22 cellular contexts compared by ENCODE assay signal in genomic region chr6:13528777-13529343, GRCh38. TPM values are rescaled to one million over a fixed set of nuclear protein-coding genes. Genes with fewer than 3 reads are reported as not detected.
DNase-seq lines count a peak whose midpoint lies in the region; ATAC-seq and TF ChIP-seq lines count a peak whose summit lies in the region.
"Had no signal": no experiment of that assay in that cellular context is flagged by ENCODE, and none has a peak within 500 bp of the region (broad histone marks: within the 10 kb centered on the region; RNA-seq: fewer than 3 reads in every experiment).

No MANE protein-coding gene starts in this region.

- no peaks in the 10 kb centered on the region for H3K27me3 ChIP-seq in H7 (ENCODE audit: control insufficient read depth, insufficient read depth, low read length)
- no peaks in the 10 kb centered on the region for H3K27me3 ChIP-seq in right cardiac atrium (ENCODE audit: control insufficient read depth, insufficient read depth)
- H3K27me3 ChIP-seq: body of pancreas had no signal

- H3K4me3 ChIP-seq in H7 (ENCODE audit: insufficient read depth, low read depth, low read length) (no peak overlapping the region), right cardiac atrium (ENCODE audit: low read length) (no peak overlapping the region)
- H3K4me3 ChIP-seq: body of pancreas had no signal

- DNase-seq in H7 (peak; percentile 51), WTC11 (ENCODE audit: low spot score) (no peak), right cardiac atrium (peak in 1 of 3 donors; percentile 61), occipital lobe (lab: John Stamatoyannopoulos, UW) (peak; percentile 2), mesenteric fat pad (ENCODE audit: low spot score) (no peak)
- DNase-seq in activated CD4-positive, alpha-beta memory T cell treated with anti-CD3 and anti-CD28 coated beads, Interleukin-2, amount 10 ng/mL, durations not matched to agents 7 days and 5 days: no peak
- DNase-seq: activated CD4-positive, CD25-positive, alpha-beta regulatory T cell; activated CD8-positive, alpha-beta memory T cell treated with anti-CD3 and anti-CD28 coated beads for 24 hours; activated naive CD8-positive, alpha-beta T cell treated with anti-CD3 and anti-CD28 coated beads, Interleukin-2, amount 10 ng/mL, durations not matched to agents 7 days and 5 days; activated T-cell treated with anti-CD3 and anti-CD28 coated beads, Interleukin-2, amount 50 U/mL, for 72 hours; body of pancreas; EL; NCI-H1105 treated with DMSO at 0.1 percent for 48 hours; NCI-H82; SK-N-SH; stimulated activated CD4-positive, alpha-beta T cell treated with anti-CD3 and anti-CD28 coated beads, Interleukin-1b, Interleukin-23, amount 100 ng/mL, for 48 hours had no signal

- peak overlapping the region; percentile 83 for H3K27ac ChIP-seq in right cardiac atrium (ENCODE audit: low read length)
- H3K27ac ChIP-seq: body of pancreas, parathyroid adenoma had no signal

- H3K27me3 Mint-ChIP-seq in WTC11 (ENCODE audit: low read depth): no peaks in the 10 kb centered on the region
- H3K27me3 Mint-ChIP-seq in activated CD4-positive, alpha-beta memory T cell treated with anti-CD3 and anti-CD28 coated beads, Interleukin-2, amount 10 ng/mL, durations not matched to agents 7 days and 5 days: peaks cover 3% of the 10 kb centered on the region
- H3K27me3 Mint-ChIP-seq in activated T-helper 17 cell treated with anti-CD3 and anti-CD28 coated beads, Interleukin-2, amount 50 U/mL, for 72 hours: peaks cover 6% of the 10 kb centered on the region
- H3K27me3 Mint-ChIP-seq: activated naive CD8-positive, alpha-beta T cell treated with anti-CD3 and anti-CD28 coated beads, Interleukin-2, amount 10 ng/mL, durations not matched to agents 7 days and 5 days; stimulated activated naive CD8-positive, alpha-beta T cell treated with anti-CD3 and anti-CD28 coated beads, Interleukin-15, Interleukin-2, amounts not matched to agents 100 ng/mL and 50 ng/mL, for 24 hours had no signal

- ATAC-seq in WTC11 (peak; percentile 60), right cardiac atrium (peak; percentile 82 to 86), GM21576 (IDR thresholded peaks at IDR 0.05; ENCODE audit: unreplicated experiment) (no peak)
- ATAC-seq in activated T-helper 17 cell treated with anti-CD3 and anti-CD28 coated beads, Interleukin-2, amount 50 U/mL, for 72 hours (replicated peaks): no peak
- ATAC-seq: activated T-cell treated with anti-CD3 and anti-CD28 coated beads, Interleukin-2, amount 50 U/mL, for 72 hours; body of pancreas had no signal

- intact Hi-C loops in right cardiac atrium (cut with DNase I): loop anchor here in 1 of 4 donors (5.0 kb wide), 1 partner anchor 42 kb away; the partner anchor contains the start of gene GFOD1

- H3K36me3 ChIP-seq in H7 (replicated peaks; ENCODE audit: control insufficient read depth, insufficient read depth, low read length): no peaks in the 10 kb centered on the region

- peak overlapping the region; percentile 61 for H3K27ac Mint-ChIP-seq in WTC11
- no peak overlapping the region for H3K27ac Mint-ChIP-seq in activated CD4-positive, alpha-beta memory T cell treated with anti-CD3 and anti-CD28 coated beads, Interleukin-2, amount 10 ng/mL, durations not matched to agents 7 days and 5 days
- no peak overlapping the region for H3K27ac Mint-ChIP-seq in activated T-helper 17 cell treated with anti-CD3 and anti-CD28 coated beads, Interleukin-2, amount 50 U/mL, for 72 hours
- H3K27ac Mint-ChIP-seq: activated naive CD8-positive, alpha-beta T cell treated with anti-CD3 and anti-CD28 coated beads, Interleukin-2, amount 10 ng/mL, durations not matched to agents 7 days and 5 days; activated T-cell treated with anti-CD3 and anti-CD28 coated beads, Interleukin-2, amount 50 U/mL, for 72 hours; stimulated activated naive CD8-positive, alpha-beta T cell treated with anti-CD3 and anti-CD28 coated beads, Interleukin-15, Interleukin-2, amounts not matched to agents 100 ng/mL and 50 ng/mL, for 24 hours; T-helper 2 cell treated with Interferon-gamma antibody and Interleukin-4, amounts not matched to agents 5 μg/mL and 100 μg/mL, for 36 hours; type B pancreatic cell had no signal

- H3K4me1 Mint-ChIP-seq in WTC11: peaks cover 25% of the 10 kb centered on the region
- H3K4me1 Mint-ChIP-seq in activated CD4-positive, alpha-beta memory T cell treated with anti-CD3 and anti-CD28 coated beads, Interleukin-2, amount 10 ng/mL, durations not matched to agents 7 days and 5 days: peaks cover 5% of the 10 kb centered on the region
- no peaks in the 10 kb centered on the region for H3K4me1 Mint-ChIP-seq in activated T-helper 17 cell treated with anti-CD3 and anti-CD28 coated beads, Interleukin-2, amount 50 U/mL, for 72 hours

- WGBS in right cardiac atrium: 59% methylated on average over 8 of the region's 8 CpGs

- peaks cover 5% of the 10 kb centered on the region for H3K4me1 ChIP-seq in right cardiac atrium (ENCODE audit: control insufficient read depth, insufficient read depth, low read length)
- H3K4me1 ChIP-seq: body of pancreas had no signal

- no peak overlapping the region for H3K4me3 Mint-ChIP-seq in WTC11
- H3K4me3 Mint-ChIP-seq in activated CD4-positive, alpha-beta memory T cell treated with anti-CD3 and anti-CD28 coated beads, Interleukin-2, amount 10 ng/mL, durations not matched to agents 7 days and 5 days: no peak overlapping the region
- H3K4me3 Mint-ChIP-seq in activated T-helper 17 cell treated with anti-CD3 and anti-CD28 coated beads, Interleukin-2, amount 50 U/mL, for 72 hours: no peak overlapping the region
- H3K4me3 Mint-ChIP-seq: activated naive CD8-positive, alpha-beta T cell treated with anti-CD3 and anti-CD28 coated beads, Interleukin-2, amount 10 ng/mL, durations not matched to agents 7 days and 5 days; activated T-cell treated with anti-CD3 and anti-CD28 coated beads, Interleukin-2, amount 50 U/mL, for 72 hours; stimulated activated naive CD8-positive, alpha-beta T cell treated with anti-CD3 and anti-CD28 coated beads, Interleukin-15, Interleukin-2, amounts not matched to agents 100 ng/mL and 50 ng/mL, for 24 hours; T-helper 2 cell treated with Interferon-gamma antibody and Interleukin-4, amounts not matched to agents 5 μg/mL and 100 μg/mL, for 36 hours; type B pancreatic cell had no signal

- H3K9me3 Mint-ChIP-seq in WTC11: no peaks in the 10 kb centered on the region
- H3K9me3 Mint-ChIP-seq in activated CD4-positive, alpha-beta memory T cell treated with anti-CD3 and anti-CD28 coated beads, Interleukin-2, amount 10 ng/mL, durations not matched to agents 7 days and 5 days: no peaks in the 10 kb centered on the region
- H3K9me3 Mint-ChIP-seq in activated T-helper 17 cell treated with anti-CD3 and anti-CD28 coated beads, Interleukin-2, amount 50 U/mL, for 72 hours: no peaks in the 10 kb centered on the region
- H3K9me3 Mint-ChIP-seq: activated naive CD8-positive, alpha-beta T cell treated with anti-CD3 and anti-CD28 coated beads, Interleukin-2, amount 10 ng/mL, durations not matched to agents 7 days and 5 days; activated T-cell treated with anti-CD3 and anti-CD28 coated beads, Interleukin-2, amount 50 U/mL, for 72 hours; stimulated activated naive CD8-positive, alpha-beta T cell treated with anti-CD3 and anti-CD28 coated beads, Interleukin-15, Interleukin-2, amounts not matched to agents 100 ng/mL and 50 ng/mL, for 24 hours; T-helper 2 cell treated with Interferon-gamma antibody and Interleukin-4, amounts not matched to agents 5 μg/mL and 100 μg/mL, for 36 hours; type B pancreatic cell had no signal

- no peaks in the 10 kb centered on the region for H3K36me3 Mint-ChIP-seq in WTC11
- H3K36me3 Mint-ChIP-seq in activated CD4-positive, alpha-beta memory T cell treated with anti-CD3 and anti-CD28 coated beads, Interleukin-2, amount 10 ng/mL, durations not matched to agents 7 days and 5 days (ENCODE audit: low read depth): no peaks in the 10 kb centered on the region
- no peaks in the 10 kb centered on the region for H3K36me3 Mint-ChIP-seq in activated T-helper 17 cell treated with anti-CD3 and anti-CD28 coated beads, Interleukin-2, amount 50 U/mL, for 72 hours (ENCODE audit: low read depth)
- H3K36me3 Mint-ChIP-seq: activated naive CD8-positive, alpha-beta T cell treated with anti-CD3 and anti-CD28 coated beads, Interleukin-2, amount 10 ng/mL, durations not matched to agents 7 days and 5 days; type B pancreatic cell had no signal

- CTCF ChIA-PET in WTC11 (lab: Charles Lee): no interaction called here
- CTCF ChIA-PET in activated CD4-positive, alpha-beta memory T cell treated with anti-CD3 and anti-CD28 coated beads, Interleukin-2, amount 10 ng/mL, durations not matched to agents 7 days and 5 days (lab: Charles Lee): no interaction called here

- no peak for TF ChIP-seq CTCF in WTC11 (IDR thresholded peaks at IDR 0.05)

- no peaks in the 10 kb centered on the region for H3K9me3 ChIP-seq in right cardiac atrium (ENCODE audit: control insufficient read depth, low read length)
- H3K9me3 ChIP-seq: body of pancreas, SK-N-SH had no signal

- POLR2A ChIA-PET in WTC11 (lab: Charles Lee): interaction anchor here (0.6 kb wide), 1 partner anchor 192 kb away, joined by 3 read pairs; no protein-coding TSS in a partner anchor
- POLR2A ChIA-PET in activated CD4-positive, alpha-beta memory T cell treated with anti-CD3 and anti-CD28 coated beads, Interleukin-2, amount 10 ng/mL, durations not matched to agents 7 days and 5 days (lab: Charles Lee): no interaction called here

TF ChIP-seq in WTC11, 78 proteins besides CTCF, POLR2A, EP300 and RAD21 (continues in another document):
- no peak for TF ChIP-seq ATF1 (CRISPR knock-in tag; IDR thresholded peaks at IDR 0.05)

RNA-seq across cellular contexts. Expression of gene GFOD1, which starts 41.5 kb away (rescaled TPM):
- 3.4 and 4.4 TPM in 2 replicates for total RNA-seq in H7 (2014; rRNA removed; shearing (Covaris generic))
- total RNA-seq in WTC11 (2021): 5.2 to 8.5 TPM (median 5.8 TPM) in 3 replicates
- 10 to 100 TPM; 51.0 to 81.7 (median 54.7) TPM for total RNA-seq in right cardiac atrium
- 30.3 TPM for polyA plus RNA-seq in right cardiac atrium
- total RNA-seq in occipital lobe: 38.2 TPM
- 1 to 10 TPM; 3.0 TPM for total RNA-seq in activated CD4-positive, alpha-beta memory T cell treated with anti-CD3 and anti-CD28 coated beads, Interleukin-2, amount 10 ng/mL, durations not matched to agents 7 days and 5 days
- total RNA-seq in mesenteric fat pad: 25.9 TPM
- 1 to 10 TPM; 1.1 to 2.1 TPM for total RNA-seq in activated T-helper 17 cell treated with anti-CD3 and anti-CD28 coated beads, Interleukin-2, amount 50 U/mL, for 72 hours

RNA-seq across cellular contexts. Expression of gene SIRT5, which starts 45.5 kb away (rescaled TPM):
- 9.8 and 15.5 TPM in 2 replicates for total RNA-seq in H7 (2014; rRNA removed; shearing (Covaris generic))
- total RNA-seq in WTC11 (2021) (11.8 to 16.3 TPM (median 15.5 TPM) in 3 replicates), right cardiac atrium (10 to 100 TPM; 25.5 to 39.4 (median 33.9) TPM), occipital lobe (23.2 TPM), mesenteric fat pad (8.8 TPM)
- 21.5 TPM for polyA plus RNA-seq in right cardiac atrium
- total RNA-seq in activated CD4-positive, alpha-beta memory T cell treated with anti-CD3 and anti-CD28 coated beads, Interleukin-2, amount 10 ng/mL, durations not matched to agents 7 days and 5 days: 10 to 100 TPM; 10.0 to 10.5 TPM
- total RNA-seq in activated T-helper 17 cell treated with anti-CD3 and anti-CD28 coated beads, Interleukin-2, amount 50 U/mL, for 72 hours: 1 to 10 TPM; 6.6 to 8.9 TPM

Comparison
In these comparisons a context has a peak if more than half of its experiments do, and no peak if none do; other contexts are left out.
1. DNase-seq: peak in H7 (single experiment) and occipital lobe (single experiment); none in WTC11 (single experiment), activated CD4-positive, alpha-beta memory T cell treated with anti-CD3 and anti-CD28 coated beads, Interleukin-2, amount 10 ng/mL, durations not matched to agents 7 days and 5 days (single experiment) and mesenteric fat pad (single experiment).
2. ATAC-seq: peak in WTC11 (single experiment) and right cardiac atrium (2 of 2); none in activated T-helper 17 cell treated with anti-CD3 and anti-CD28 coated beads, Interleukin-2, amount 50 U/mL, for 72 hours (single experiment) and GM21576 (single experiment).